ENCODE assay signal across 15 cellular contexts in the genomic region with DNA sequence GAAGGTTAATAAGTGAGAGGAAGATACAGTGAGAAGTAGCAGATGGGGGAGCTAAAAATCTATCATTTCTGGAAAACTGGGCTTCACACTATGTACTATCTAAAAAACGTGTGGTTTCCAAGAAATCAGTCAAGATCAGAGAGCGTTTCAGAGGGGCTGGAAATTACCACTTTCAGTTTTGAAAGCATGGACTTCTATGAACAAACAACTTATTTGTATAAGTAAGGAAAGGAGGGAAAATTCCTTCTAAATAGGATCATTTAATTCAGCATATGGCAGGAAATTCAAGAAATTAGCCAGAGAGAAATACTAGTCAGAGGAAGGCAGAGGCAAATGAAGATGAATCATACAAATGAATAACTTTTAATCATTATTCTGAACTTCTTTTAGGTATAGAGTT. TPM values are rescaled to one million over a fixed set of nuclear protein-coding genes. Genes with fewer than 3 reads are reported as not detected.
DNase-seq lines count a peak whose midpoint lies in the region; ATAC-seq, FAIRE-seq and TF ChIP-seq lines count a peak whose summit lies in the region.
"Had no signal": no experiment of that assay in that cellular context is flagged by ENCODE, and none has a peak within 500 bp of the region (broad histone marks: within the 10 kb centered on the region; RNA-seq: fewer than 3 reads in every experiment).

No MANE protein-coding gene starts in this region.

- H3K79me2 ChIP-seq in astrocyte (ENCODE audit: insufficient read depth, low read length) (peaks cover 81% of the 10 kb centered on the region), H9 (ENCODE audit: insufficient read depth, low read length) (0 out of 2 replicates have a peak, but pooled peaks cover 2% of the 10 kb centered on the region)

- CTCF ChIA-PET in MCF 10A (lab: Yijun Ruan, JAX): interaction anchor here (1.6 kb wide), 1 partner anchor 12 kb away, joined by 4 read pairs; a partner anchor contains a TSS
- CTCF ChIA-PET in CD4-positive, alpha-beta memory T cell (lab: Charles Lee; ENCODE audit: partially characterized antibody): no interaction called here

- intact Hi-C loops in MCF 10A (cut with micrococcal nuclease) (no loop called here), breast epithelium (cut with DNase I; ENCODE audit: low total_unique reads) (no loop called here), uterus (cut with DNase I; ENCODE audit: low total_unique reads) (no loop called here)
- intact Hi-C loops in CD4-positive, alpha-beta memory T cell (cut with micrococcal nuclease): no loop called here

- no TSS peak for BruUV-seq in MCF 10A (replicated peaks; lab: Mats Ljungman, UMichigan)

- no CpG with 5 or more reads among the region's 2 CpGs for WGBS in H9 (ENCODE audit: extremely low coverage, insufficient read length, low lambda C conversion rate)

- H4K91ac ChIP-seq in H9 (ENCODE audit: insufficient read length, low read depth, low read length): no peak overlapping the region

- H2AK5ac ChIP-seq in H9 (ENCODE audit: insufficient read length, low read length): no peak overlapping the region

- peak overlapping the region; percentile 21 for H3K4me3 Mint-ChIP-seq in MCF 10A (ENCODE audit: unreplicated experiment)
- H3K4me3 Mint-ChIP-seq in astrocyte (ENCODE audit: unreplicated experiment): no peak overlapping the region
- peak overlapping the region in 2 of 8 donors; percentile 0 to 23 for H3K4me3 Mint-ChIP-seq in CD4-positive, alpha-beta memory T cell
- H3K4me3 Mint-ChIP-seq in H9: no peak overlapping the region
- H3K4me3 Mint-ChIP-seq: effector memory CD8-positive, alpha-beta T cell had no signal

- no peak for FAIRE-seq in astrocyte (lab: Jason Lieb, UNC)
- FAIRE-seq: kidney had no signal

- H2BK20ac ChIP-seq in H9 (ENCODE audit: low read depth, low read length, poor library complexity, severe bottlenecking): no peak overlapping the region

- H3K36me3 ChIP-seq in breast epithelium (no peaks in the 10 kb centered on the region), astrocyte (ENCODE audit: insufficient read depth, low read length) (peaks cover 7% of the 10 kb centered on the region), uterus (no peaks in the 10 kb centered on the region)
- no peaks in the 10 kb centered on the region for H3K36me3 ChIP-seq in CD4-positive, alpha-beta memory T cell (ENCODE audit: insufficient read depth, low read length)
- H3K36me3 ChIP-seq: upper lobe of left lung had no signal

- H3K14ac ChIP-seq in H9 (ENCODE audit: insufficient read depth, low read length): no peak overlapping the region

- ATAC-seq in HG02938 (IDR thresholded peaks at IDR 0.05; ENCODE audit: unreplicated experiment): no peak
- ATAC-seq: effector memory CD8-positive, alpha-beta T cell had no signal

- no peak overlapping the region for H2BK15ac ChIP-seq in H9 (ENCODE audit: low read depth, low read length)

- H3K4ac ChIP-seq in H9 (ENCODE audit: low read depth, low read length): no peak overlapping the region

- H3K18ac ChIP-seq in H9 (ENCODE audit: insufficient read length, low read depth, low read length): no peak overlapping the region

- no peak overlapping the region for H3T11ph ChIP-seq in H9 (ENCODE audit: low read length)

- H2BK5ac ChIP-seq in H9 (ENCODE audit: insufficient read length, low read length): no peak overlapping the region

- H3K4me3 ChIP-seq in breast epithelium: no peak overlapping the region
- no peak overlapping the region for H3K4me3 ChIP-seq in astrocyte (ENCODE audit: insufficient read depth, low read depth, low read length)
- H3K4me3 ChIP-seq in uterus: no peak overlapping the region
- no peak overlapping the region for H3K4me3 ChIP-seq in CD4-positive, alpha-beta memory T cell (ENCODE audit: low read length in 2 of 2)
- H3K4me3 ChIP-seq: upper lobe of left lung had no signal

- POLR2A ChIA-PET in MCF 10A (lab: Yijun Ruan, JAX): interaction anchor here (1.3 to 2.9 kb wide), 2 partner anchors 11 to 120 kb away, joined by 3 to 25 read pairs; a partner anchor contains a TSS
- POLR2A ChIA-PET in CD4-positive, alpha-beta memory T cell (lab: Charles Lee; ENCODE audit: partially characterized antibody): no interaction called here

- H2AFZ ChIP-seq in astrocyte (ENCODE audit: low read depth, low read length): no peak overlapping the region
- no peak overlapping the region for H2AFZ ChIP-seq in H9 (ENCODE audit: low read length)

- no peaks in the 10 kb centered on the region for H3K79me1 ChIP-seq in H9 (ENCODE audit: insufficient read depth, low read depth, low read length, poor library complexity, severe bottlenecking)

- H3K23ac ChIP-seq in H9 (ENCODE audit: insufficient read length, low read depth, low read length): no peak overlapping the region

- H3K9ac ChIP-seq in astrocyte (ENCODE audit: low read length) (peak overlapping the region; percentile 13), H9 (ENCODE audit: extremely low read depth, insufficient read length, low read length) (no peak overlapping the region)

- no peak for TF ChIP-seq CTCF in MCF 10A (IDR thresholded peaks at IDR 0.05; ENCODE audit: unreplicated experiment)
- TF ChIP-seq CTCF in breast epithelium (IDR thresholded peaks at IDR 0.05): no peak
- TF ChIP-seq CTCF in astrocyte (IDR thresholded peaks at IDR 0.05; ENCODE audit: insufficient read depth, low read depth, low read length): no peak
- no peak for TF ChIP-seq CTCF in uterus (IDR thresholded peaks at IDR 0.05)
- TF ChIP-seq CTCF in H9 (conservative IDR thresholded peaks at IDR 0.05): no peak

- no peaks in the 10 kb centered on the region for H3K9me3 ChIP-seq in breast epithelium
- H3K9me3 ChIP-seq in astrocyte (ENCODE audit: insufficient read depth, low read depth, low read length): no peaks in the 10 kb centered on the region
- no peaks in the 10 kb centered on the region for H3K9me3 ChIP-seq in uterus
- no peaks in the 10 kb centered on the region for H3K9me3 ChIP-seq in CD4-positive, alpha-beta memory T cell (ENCODE audit: control insufficient read depth in 1 of 2, low read length in 2 of 2)
- no peaks in the 10 kb centered on the region for H3K9me3 ChIP-seq in H9 (ENCODE audit: control insufficient read depth, low read depth, low read length)
- H3K9me3 ChIP-seq: upper lobe of left lung had no signal

- no peaks in the 10 kb centered on the region for H3K23me2 ChIP-seq in H9 (ENCODE audit: insufficient read length, low read depth, low read length, poor library complexity, severe bottlenecking)

- no peak for TF ChIP-seq POLR2A in breast epithelium (IDR thresholded peaks at IDR 0.05)
- TF ChIP-seq POLR2A in uterus (IDR thresholded peaks at IDR 0.05): no peak

- no peak overlapping the region for H2BK120ac ChIP-seq in H9 (ENCODE audit: low read depth, low read length, poor library complexity, severe bottlenecking)

- H4K8ac ChIP-seq in H9 (replicated peaks; ENCODE audit: insufficient read length, low read depth, low read length): no peak overlapping the region

- peak overlapping the region; percentile 85 for H3K27ac Mint-ChIP-seq in MCF 10A (ENCODE audit: low read depth, unreplicated experiment)
- peak overlapping the region; percentile 63 for H3K27ac Mint-ChIP-seq in astrocyte (ENCODE audit: unreplicated experiment)
- H3K27ac Mint-ChIP-seq in CD4-positive, alpha-beta memory T cell: peak overlapping the region in 1 of 7 donors; percentile 44
- H3K27ac Mint-ChIP-seq in H9: no peak overlapping the region
- H3K27ac Mint-ChIP-seq: effector memory CD8-positive, alpha-beta T cell had no signal

- no peak overlapping the region for H2BK12ac ChIP-seq in H9 (ENCODE audit: insufficient read length, low read depth, low read length)

- no peak overlapping the region for H4K5ac ChIP-seq in H9 (ENCODE audit: insufficient read length, low read depth, low read length)

- DNase-seq in MCF 10A (ENCODE audit: unreplicated experiment): no peak
- no peak for DNase-seq in breast epithelium (ENCODE audit: low spot score in 2 of 2)
- peak; percentile 67 for DNase-seq in astrocyte (ENCODE audit: low read depth)
- peak; percentile 16 for DNase-seq in kidney glomerular epithelial cell (lab: John Stamatoyannopoulos, UW)
- DNase-seq in uterus: no peak
- DNase-seq in CD4-positive, alpha-beta memory T cell: no peak
- no peak for DNase-seq in H9
- DNase-seq: activated CD8-positive, alpha-beta memory T cell treated with anti-CD3 and anti-CD28 coated beads for 24 hours; activated gamma-delta T cell treated with Interleukin-2 at 50 U/mL for 16 hours; COR-L47; effector memory CD8-positive, alpha-beta T cell; kidney; stimulated activated CD8-positive, alpha-beta memory T cell treated with anti-CD3 and anti-CD28 coated beads, Interleukin-4, amount 100 ng/mL, for 48 hours; upper lobe of left lung had no signal

- H3K4me2 ChIP-seq in astrocyte (ENCODE audit: low read length): peak overlapping the region; percentile 61
- H3K4me2 ChIP-seq in H9 (ENCODE audit: insufficient read depth, insufficient read length, low read length): no peak overlapping the region

- H4K20me1 ChIP-seq in astrocyte (ENCODE audit: insufficient read depth, low read length) (peaks cover 38% of the 10 kb centered on the region), H9 (ENCODE audit: control insufficient read depth, insufficient read depth, insufficient read length) (no peaks in the 10 kb centered on the region)

- no peaks in the 10 kb centered on the region for H3K9me3 Mint-ChIP-seq in MCF 10A (ENCODE audit: unreplicated experiment)
- H3K9me3 Mint-ChIP-seq in astrocyte (ENCODE audit: unreplicated experiment): no peaks in the 10 kb centered on the region
- no peaks in the 10 kb centered on the region for H3K9me3 Mint-ChIP-seq in CD4-positive, alpha-beta memory T cell
- no peaks in the 10 kb centered on the region; a peak in 1 of 5 replicates for H3K9me3 Mint-ChIP-seq in H9
- H3K9me3 Mint-ChIP-seq: effector memory CD8-positive, alpha-beta T cell had no signal

- H3K27me3 ChIP-seq in breast epithelium (no peaks in the 10 kb centered on the region), astrocyte (ENCODE audit: insufficient read depth, low read length) (no peaks in the 10 kb centered on the region), uterus (no peaks in the 10 kb centered on the region), H9 (ENCODE audit: insufficient read depth, low read length) (no peaks in the 10 kb centered on the region)
- no peaks in the 10 kb centered on the region for H3K27me3 ChIP-seq in CD4-positive, alpha-beta memory T cell (ENCODE audit: insufficient read depth, low read length)
- H3K27me3 ChIP-seq: upper lobe of left lung had no signal

- H3K27ac ChIP-seq in breast epithelium (peak overlapping the region in 1 of 2 donors; percentile 30), astrocyte (ENCODE audit: low read depth, low read length) (peak overlapping the region; percentile 51), uterus (peak overlapping the region; percentile 10 to 70), H9 (ENCODE audit: insufficient read length, low read depth, low read length) (no peak overlapping the region)
- no peak overlapping the region for H3K27ac ChIP-seq in CD4-positive, alpha-beta memory T cell (ENCODE audit: low read depth, low read length)

- H3K56ac ChIP-seq in H9 (ENCODE audit: insufficient read length, low read depth, low read length): no peak overlapping the region

- H3K4me1 ChIP-seq in breast epithelium (peaks cover 0 to 11% of the 10 kb centered on the region in 2 donors), astrocyte (ENCODE audit: insufficient read depth, low read length) (peaks cover 45% of the 10 kb centered on the region), uterus (peaks cover 0 to 4% of the 10 kb centered on the region in 2 donors), H9 (ENCODE audit: insufficient read depth, low read length) (no peaks in the 10 kb centered on the region)
- no peaks in the 10 kb centered on the region for H3K4me1 ChIP-seq in CD4-positive, alpha-beta memory T cell (ENCODE audit: insufficient read depth, low read length)

- H3K27me3 Mint-ChIP-seq in MCF 10A (ENCODE audit: insufficient read depth, unreplicated experiment) (no peaks in the 10 kb centered on the region), astrocyte (ENCODE audit: low read depth, unreplicated experiment) (no peaks in the 10 kb centered on the region), H9 (ENCODE audit: low read depth) (peaks cover 64% of the 10 kb centered on the region)
- peaks cover 0 to 2% of the 10 kb centered on the region in 2 donors for H3K27me3 Mint-ChIP-seq in CD4-positive, alpha-beta memory T cell

- H3K4me1 Mint-ChIP-seq in MCF 10A (ENCODE audit: insufficient read depth, unreplicated experiment) (peaks cover 26% of the 10 kb centered on the region), astrocyte (ENCODE audit: low read depth, unreplicated experiment) (peaks cover 62% of the 10 kb centered on the region), H9 (peaks cover 0 to 3% of the 10 kb centered on the region in 2 experiments; a peak in 1 of 4 replicates)
- peaks cover 3 to 11% (median 5%) of the 10 kb centered on the region in 4 donors for H3K4me1 Mint-ChIP-seq in CD4-positive, alpha-beta memory T cell

- H3K36me3 Mint-ChIP-seq in MCF 10A (ENCODE audit: insufficient read depth, unreplicated experiment) (no peaks in the 10 kb centered on the region), astrocyte (ENCODE audit: low read depth, unreplicated experiment) (peaks cover 12% of the 10 kb centered on the region), H9 (ENCODE audit: insufficient read depth in 1 of 3, low read depth in 3 of 3) (no peaks in the 10 kb centered on the region)
- no peaks in the 10 kb centered on the region for H3K36me3 Mint-ChIP-seq in CD4-positive, alpha-beta memory T cell

RNA-seq across cellular contexts. Expression of a gene that starts 11.3 kb away (rescaled TPM):
- total RNA-seq in MCF 10A (2022) (49.8 and 82.4 TPM in 2 replicates), breast epithelium (10 to 100 TPM in 2 of 3 donors, 1 to 10 TPM in 1; 2.4 to 58.0 (median 44.6) TPM), astrocyte (747 and 1,099 TPM in 2 replicates), uterus (100 to 1,000 TPM in 2 of 4 donors, 10 to 100 TPM in 2; 79.7 to 242 (median 161) TPM), H9 (2021) (0.63 and 0.88 TPM in 2 replicates)
- not detected for total RNA-seq in CD4-positive, alpha-beta memory T cell
- not detected for polyA plus RNA-seq in CD4-positive, alpha-beta memory T cell

Comparison
In these comparisons a context has a peak if more than half of its experiments do, and no peak if none do; other contexts are left out.
1. DNase-seq: peak in astrocyte (single experiment) and kidney glomerular epithelial cell (single experiment); none in MCF 10A (single experiment), breast epithelium (0 of 2), uterus (0 of 2), CD4-positive, alpha-beta memory T cell (0 of 5) and H9 (single experiment).
2. H3K27ac Mint-ChIP-seq: peak in MCF 10A (single experiment) and astrocyte (single experiment); none in H9 (0 of 3).
3. H3K27ac ChIP-seq: peak in astrocyte (single experiment) and uterus (2 of 2); none in CD4-positive, alpha-beta memory T cell (single experiment) and H9 (single experiment).